In genomic region chr11:10392680-10393079, GRCh38 we compare ENCODE assay signal across 20 cellular contexts.
DNase-seq lines count a peak whose midpoint lies in the region; ATAC-seq and TF ChIP-seq lines count a peak whose summit lies in the region.
"Had no signal": no experiment of that assay in that cellular context is flagged by ENCODE, and none has a peak within 500 bp of the region (broad histone marks: within the 10 kb centered on the region; RNA-seq: fewer than 3 reads in every experiment).

No MANE protein-coding gene starts in this region.

- no peak overlapping the region for H3K27ac Mint-ChIP-seq in stimulated activated naive CD8-positive, alpha-beta T cell treated with anti-CD3 and anti-CD28 coated beads, Interleukin-15, amount 100 ng/mL, for 72 hours
- no peak overlapping the region for H3K27ac Mint-ChIP-seq in glutamatergic neuron (ENCODE audit: unreplicated experiment)
- H3K27ac Mint-ChIP-seq: B cell; naive thymus-derived CD8-positive, alpha-beta T cell; progenitor cell of endocrine pancreas had no signal

- no peak for ATAC-seq in stimulated activated naive CD8-positive, alpha-beta T cell treated with anti-CD3 and anti-CD28 coated beads, Interleukin-15, amount 100 ng/mL, for 72 hours
- ATAC-seq: naive thymus-derived CD8-positive, alpha-beta T cell had no signal

- no peak for TF ChIP-seq POLR2A in esophagus squamous epithelium (IDR thresholded peaks at IDR 0.05)

- no peak overlapping the region for H3K4ac ChIP-seq in trophoblast cell (ENCODE audit: low read depth, low read length)

- H3K27me3 ChIP-seq in esophagus squamous epithelium: no peaks in the 10 kb centered on the region
- no peaks in the 10 kb centered on the region for H3K27me3 ChIP-seq in trophoblast cell (ENCODE audit: insufficient read depth, low read length)
- H3K27me3 ChIP-seq: ascending aorta had no signal

- H3K27ac ChIP-seq in esophagus squamous epithelium (peak overlapping the region in 3 of 4 donors; percentile 0 to 72 (median 45)), trophoblast cell (ENCODE audit: low read depth, low read length) (no peak overlapping the region)
- H3K27ac ChIP-seq: ascending aorta, spleen, thoracic aorta had no signal

- H3K4me3 ChIP-seq in esophagus squamous epithelium: no peak overlapping the region
- no peak overlapping the region for H3K4me3 ChIP-seq in trophoblast cell (ENCODE audit: low read depth, low read length)
- H3K4me3 ChIP-seq: ascending aorta, spleen, thoracic aorta had no signal

- no peak overlapping the region for H4K12ac ChIP-seq in trophoblast cell (ENCODE audit: low read depth, low read length)

- no peak overlapping the region for H2BK120ac ChIP-seq in trophoblast cell (ENCODE audit: insufficient read depth, low read length, poor library complexity)

- no peak overlapping the region for H3K14ac ChIP-seq in trophoblast cell (ENCODE audit: low read length)

- no peaks in the 10 kb centered on the region for H3K9me3 ChIP-seq in esophagus squamous epithelium
- no peaks in the 10 kb centered on the region for H3K9me3 ChIP-seq in trophoblast cell (ENCODE audit: insufficient read depth, low read depth, low read length)
- H3K9me3 ChIP-seq: ascending aorta, spleen, thoracic aorta had no signal

- no peaks in the 10 kb centered on the region for H3K4me1 Mint-ChIP-seq in stimulated activated naive CD8-positive, alpha-beta T cell treated with anti-CD3 and anti-CD28 coated beads, Interleukin-15, amount 100 ng/mL, for 72 hours
- no peaks in the 10 kb centered on the region for H3K4me1 Mint-ChIP-seq in glutamatergic neuron (ENCODE audit: low read depth, unreplicated experiment)
- H3K4me1 Mint-ChIP-seq: B cell had no signal

- H3K36me3 ChIP-seq in esophagus squamous epithelium (no peaks in the 10 kb centered on the region), trophoblast cell (ENCODE audit: control insufficient read depth in 1 of 2, insufficient read depth in 2 of 2, low read length in 2 of 2) (no peaks in the 10 kb centered on the region)
- H3K36me3 ChIP-seq: ascending aorta, spleen, thoracic aorta had no signal

- H3K4me1 ChIP-seq in esophagus squamous epithelium (peaks cover 8 to 17% (median 15%) of the 10 kb centered on the region in 3 donors), trophoblast cell (ENCODE audit: control insufficient read depth in 1 of 2, insufficient read depth in 2 of 2, low read length in 2 of 2) (peaks cover 11 to 15% of the 10 kb centered on the region in 2 experiments)
- H3K4me1 ChIP-seq: spleen had no signal

- TF ChIP-seq CTCF in esophagus squamous epithelium (IDR thresholded peaks at IDR 0.05) (no peak), glutamatergic neuron (IDR thresholded peaks at IDR 0.05; ENCODE audit: partially characterized antibody, unreplicated experiment) (no peak)

- peaks cover 42% of the 10 kb centered on the region for H3K27me3 Mint-ChIP-seq in stimulated activated naive CD8-positive, alpha-beta T cell treated with anti-CD3 and anti-CD28 coated beads, Interleukin-15, amount 100 ng/mL, for 72 hours
- H3K27me3 Mint-ChIP-seq in glutamatergic neuron (ENCODE audit: unreplicated experiment): peaks cover 3% of the 10 kb centered on the region

- H3K79me2 ChIP-seq in trophoblast cell (ENCODE audit: control insufficient read depth, insufficient read depth, low read length, poor library complexity): peaks cover 1% of the 10 kb centered on the region

- WGBS in esophagus squamous epithelium, 2 donors: 61 to 67% methylated on average over 6 of the region's 6 CpGs
- WGBS in trophoblast cell (ENCODE audit: extremely low coverage, insufficient coverage, insufficient read length): no CpG with 5 or more reads among the region's 6 CpGs

- H3K9me3 Mint-ChIP-seq in stimulated activated naive CD8-positive, alpha-beta T cell treated with anti-CD3 and anti-CD28 coated beads, Interleukin-15, amount 100 ng/mL, for 72 hours: no peaks in the 10 kb centered on the region
- no peaks in the 10 kb centered on the region for H3K9me3 Mint-ChIP-seq in glutamatergic neuron (ENCODE audit: unreplicated experiment)

- peaks cover 5% of the 10 kb centered on the region for H3K79me1 ChIP-seq in trophoblast cell (ENCODE audit: low read length)

- no peak overlapping the region for H2AK5ac ChIP-seq in trophoblast cell (ENCODE audit: low read length)

- no peak overlapping the region for H4K8ac ChIP-seq in trophoblast cell (ENCODE audit: low read depth, low read length)

- no peak overlapping the region for H3K23ac ChIP-seq in trophoblast cell (ENCODE audit: low read length)

- no peak overlapping the region for H3K9ac ChIP-seq in trophoblast cell (ENCODE audit: low read length)

- no peak overlapping the region for H2BK5ac ChIP-seq in trophoblast cell (ENCODE audit: low read depth, low read length, poor library complexity)

- H3K4me2 ChIP-seq in trophoblast cell (ENCODE audit: low read length): no peak overlapping the region

- H2BK12ac ChIP-seq in trophoblast cell (ENCODE audit: low read length): peak overlapping the region; percentile 79

- DNase-seq in EH (ENCODE audit: low read depth): peak; percentile 89
- DNase-seq in RPMI7951 (ENCODE audit: low read depth): peak; percentile 83
- DNase-seq in esophagus squamous epithelium (lab: John Stamatoyannopoulos, UW): no peak
- DNase-seq in trophoblast cell: peak; percentile 39 to 85
- no peak for DNase-seq in stimulated activated naive CD8-positive, alpha-beta T cell treated with anti-CD3 and anti-CD28 coated beads, Interleukin-15, amount 100 ng/mL, for 72 hours
- no peak for DNase-seq in NCI-H526 (lab: John Stamatoyannopoulos, UW)
- no peak for DNase-seq in glutamatergic neuron
- DNase-seq in DMS79 (lab: John Stamatoyannopoulos, UW): no peak
- DNase-seq: activated CD4-positive, alpha-beta T cell treated with anti-CD3 and anti-CD28 coated beads, Interleukin-2, amount 50 U/mL, for 1 hour; activated naive CD4-positive, alpha-beta T cell; mesendoderm; NCI-H1417 treated with DMSO at 0.1 percent for 48 hours; NCI-H526 treated with DMSO at 0.1 percent for 48 hours; spleen; SW 1271 had no signal

- peak overlapping the region; percentile 8 for H4K91ac ChIP-seq in trophoblast cell (ENCODE audit: low read depth, low read length)

- H3K4me3 Mint-ChIP-seq in stimulated activated naive CD8-positive, alpha-beta T cell treated with anti-CD3 and anti-CD28 coated beads, Interleukin-15, amount 100 ng/mL, for 72 hours: no peak overlapping the region
- no peak overlapping the region for H3K4me3 Mint-ChIP-seq in glutamatergic neuron (ENCODE audit: unreplicated experiment)
- H3K4me3 Mint-ChIP-seq: B cell; naive thymus-derived CD8-positive, alpha-beta T cell had no signal

- intact Hi-C loops in esophagus squamous epithelium (cut with DNase I): no loop called here

- no peak overlapping the region for H2AFZ ChIP-seq in trophoblast cell (ENCODE audit: insufficient read depth, low read length, poor library complexity)

- H3K18ac ChIP-seq in trophoblast cell (ENCODE audit: low read length): no peak overlapping the region

- H3K36me3 Mint-ChIP-seq in glutamatergic neuron (ENCODE audit: unreplicated experiment): peaks cover 4% of the 10 kb centered on the region

Comparison
In these comparisons a context has a peak if more than half of its experiments do, and no peak if none do; other contexts are left out.
1. DNase-seq: peak in EH (single experiment), RPMI7951 (single experiment) and trophoblast cell (2 of 2); none in esophagus squamous epithelium (single experiment), stimulated activated naive CD8-positive, alpha-beta T cell treated with anti-CD3 and anti-CD28 coated beads, Interleukin-15, amount 100 ng/mL, for 72 hours (0 of 2), NCI-H526 (0 of 2), glutamatergic neuron (single experiment) and DMS79 (single experiment).